ENCODE assay signal across 27 cellular contexts in genomic region chr9:84807870-84808385, GRCh38.
"Had no signal": no experiment of that assay in that cellular context is flagged by ENCODE, and none has a peak within 500 bp of the region (broad histone marks: within the 10 kb centered on the region; RNA-seq: fewer than 3 reads in every experiment).

No MANE protein-coding gene starts in this region.

- H3K4me3 ChIP-seq: colonic mucosa, heart right ventricle, lower lobe of right lung, ovary, right lobe of liver, thyroid gland, vagina had no signal

- H3K36me3 ChIP-seq: colonic mucosa, heart right ventricle, lower lobe of right lung, ovary, right lobe of liver, thyroid gland, vagina had no signal

- H3K9me3 ChIP-seq: colonic mucosa, heart right ventricle, lower lobe of right lung, ovary, right lobe of liver, thyroid gland, vagina had no signal

- H3K36me3 Mint-ChIP-seq: natural killer cell; stimulated activated naive B cell treated with anti-CD40 and anti-IgM and Interleukin-4, amounts not matched to agents 10 μg/mL and 1 μg/mL and 100 μg/mL, for 72 hours had no signal

- H3K4me1 ChIP-seq: colonic mucosa, foreskin keratinocyte, right lobe of liver had no signal

- ATAC-seq: esophagus mucosa; foreskin keratinocyte; heart right ventricle; left cardiac atrium; left ventricle myocardium superior; lower lobe of right lung; natural killer cell; right lobe of liver; stimulated activated naive B cell treated with anti-CD40 and anti-IgM and Interleukin-4, amounts not matched to agents 10 μg/mL and 1 μg/mL and 100 μg/mL, for 72 hours; stimulated activated naive CD8-positive, alpha-beta T cell treated with anti-CD3 and anti-CD28 coated beads, Interleukin-15, amount 100 ng/mL, for 72 hours had no signal

- H3K27ac Mint-ChIP-seq: dendritic cell treated with granulocyte-macrophage colony-stimulating factor and Interleukin-4, amounts not matched to agents 40 ng/mL and 50 ng/mL, for 4 days; endodermal cell; natural killer cell; stimulated activated naive B cell treated with anti-CD40 and anti-IgM and Interleukin-4, amounts not matched to agents 10 μg/mL and 1 μg/mL and 100 μg/mL, for 72 hours; stimulated activated naive CD8-positive, alpha-beta T cell treated with anti-CD3 and anti-CD28 coated beads, Interleukin-15, amount 100 ng/mL, for 72 hours had no signal

- H3K27ac ChIP-seq: colonic mucosa, epithelial cell of prostate, foreskin keratinocyte, heart right ventricle, lower lobe of right lung, ovary, right lobe of liver, thyroid gland, vagina had no signal

- H3K9me3 Mint-ChIP-seq: dendritic cell treated with granulocyte-macrophage colony-stimulating factor and Interleukin-4, amounts not matched to agents 40 ng/mL and 50 ng/mL, for 4 days; endodermal cell; natural killer cell; stimulated activated naive B cell treated with anti-CD40 and anti-IgM and Interleukin-4, amounts not matched to agents 10 μg/mL and 1 μg/mL and 100 μg/mL, for 72 hours; stimulated activated naive CD8-positive, alpha-beta T cell treated with anti-CD3 and anti-CD28 coated beads, Interleukin-15, amount 100 ng/mL, for 72 hours had no signal

- H3K27me3 ChIP-seq: colonic mucosa, foreskin keratinocyte, heart right ventricle, ovary, right lobe of liver, thyroid gland, vagina had no signal

- DNase-seq: colonic mucosa; effector CD8-positive, alpha-beta T cell; endodermal cell; glutamatergic neuron; heart right ventricle; hippocampal formation; left cardiac atrium; left ventricle myocardium superior; lower lobe of right lung; natural killer cell; occipital lobe; ovary; posterior cingulate gyrus; retina; right lobe of liver; small intestine; stimulated activated CD4-positive, alpha-beta T cell treated with anti-CD3 and anti-CD28 coated beads, Interleukin-15, amount 100 ng/mL, for 24 hours; stimulated activated CD4-positive, alpha-beta T cell treated with anti-CD3 and anti-CD28 coated beads, Interleukin-2, amount 100 ng/mL, for 48 hours; stimulated activated naive B cell treated with anti-CD40 and anti-IgM and Interleukin-4, amounts not matched to agents 10 μg/mL and 1 μg/mL and 100 μg/mL, for 72 hours; stimulated activated naive CD8-positive, alpha-beta T cell treated with anti-CD3 and anti-CD28 coated beads, Interleukin-15, amount 100 ng/mL, for 72 hours; trophoblast cell had no signal

- H3K4me3 Mint-ChIP-seq: dendritic cell treated with granulocyte-macrophage colony-stimulating factor and Interleukin-4, amounts not matched to agents 40 ng/mL and 50 ng/mL, for 4 days; endodermal cell; natural killer cell; stimulated activated naive B cell treated with anti-CD40 and anti-IgM and Interleukin-4, amounts not matched to agents 10 μg/mL and 1 μg/mL and 100 μg/mL, for 72 hours; stimulated activated naive CD8-positive, alpha-beta T cell treated with anti-CD3 and anti-CD28 coated beads, Interleukin-15, amount 100 ng/mL, for 72 hours had no signal

- H3K4me1 Mint-ChIP-seq: endodermal cell; natural killer cell; stimulated activated naive B cell treated with anti-CD40 and anti-IgM and Interleukin-4, amounts not matched to agents 10 μg/mL and 1 μg/mL and 100 μg/mL, for 72 hours; stimulated activated naive CD8-positive, alpha-beta T cell treated with anti-CD3 and anti-CD28 coated beads, Interleukin-15, amount 100 ng/mL, for 72 hours had no signal

- H3K27me3 Mint-ChIP-seq: dendritic cell treated with granulocyte-macrophage colony-stimulating factor and Interleukin-4, amounts not matched to agents 40 ng/mL and 50 ng/mL, for 4 days had no signal
